ENCODE assay signal across 8 cellular contexts in genomic region chr14:60648169-60648933, GRCh38. TPM values are rescaled to one million over a fixed set of nuclear protein-coding genes. Genes with fewer than 3 reads are reported as not detected.
DNase-seq lines count a peak whose midpoint lies in the region; ATAC-seq, FAIRE-seq and TF ChIP-seq lines count a peak whose summit lies in the region.

No MANE protein-coding gene starts in this region.

- H3K27me3 Mint-ChIP-seq in GM23338 (ENCODE audit: insufficient read depth, low read depth, poor library complexity) (peaks cover 99% of the 10 kb centered on the region), astrocyte (ENCODE audit: low read depth, unreplicated experiment) (peaks cover 90% of the 10 kb centered on the region)

- peaks cover 30% of the 10 kb centered on the region for H3K4me1 ChIP-seq in A673 (ENCODE audit: insufficient read depth, low read length, poor library complexity, severe bottlenecking)
- H3K4me1 ChIP-seq in GM23338 (ENCODE audit: insufficient read depth) = peaks cover 84% of the 10 kb centered on the region
- H3K4me1 ChIP-seq in astrocyte (ENCODE audit: insufficient read depth, low read length) = peaks cover 9% of the 10 kb centered on the region
- H3K4me1 ChIP-seq in aorta (ENCODE audit: control insufficient read depth in 1 of 2, insufficient read depth in 2 of 2, low read length in 2 of 2) = no peaks in the 10 kb centered on the region

- peaks cover 27% of the 10 kb centered on the region for H3F3A ChIP-seq in GM23338 (replicated peaks; ENCODE audit: low read depth)

- H3K9me2 ChIP-seq in GM23338 (ENCODE audit: insufficient read depth) = no peaks in the 10 kb centered on the region

- peaks cover 17% of the 10 kb centered on the region for H4K20me1 ChIP-seq in GM23338 (replicated peaks; ENCODE audit: insufficient read depth)
- peaks cover 15% of the 10 kb centered on the region for H4K20me1 ChIP-seq in astrocyte (ENCODE audit: insufficient read depth, low read length)

- H3K36me3 ChIP-seq in A673 (ENCODE audit: insufficient read depth, low read length, poor library complexity, severe bottlenecking) (peaks cover 12% of the 10 kb centered on the region), GM23338 (ENCODE audit: insufficient read depth) (no peaks in the 10 kb centered on the region), astrocyte (ENCODE audit: insufficient read depth, low read length) (no peaks in the 10 kb centered on the region), aorta (ENCODE audit: control insufficient read depth in 1 of 2, insufficient read depth in 2 of 2, low read length in 1 of 2) (no peaks in the 10 kb centered on the region)

- TF ChIP-seq CTCF in A673 (conservative IDR thresholded peaks at IDR 0.05; ENCODE audit: low read depth, low read length) (0 out of 2 replicates have a peak, but pooled peaks have one; percentile 15), GM23338 (conservative IDR thresholded peaks at IDR 0.05; ENCODE audit: low read depth in 2 of 2) (no peak), astrocyte (IDR thresholded peaks at IDR 0.05; ENCODE audit: insufficient read depth, low read depth, low read length) (no peak), lower leg skin (IDR thresholded peaks at IDR 0.05) (no peak)

- ATAC-seq in GM23338 (peak; percentile 2), aorta (ENCODE audit: low FRiP score) (peak; percentile 61), HG03457 (IDR thresholded peaks at IDR 0.05; ENCODE audit: unreplicated experiment) (no peak), HG03442 (IDR thresholded peaks at IDR 0.05; ENCODE audit: unreplicated experiment) (no peak)

- intact Hi-C loops in A673 (cut with micrococcal nuclease; ENCODE audit: unreplicated experiment) = loop anchor here (2.0 kb wide), 2 partner anchors 74 to 380 kb away; no protein-coding TSS in a partner anchor
- intact Hi-C loops in lower leg skin (cut with DNase I; ENCODE audit: low total_unique reads) = no loop called here
- intact Hi-C loops in aorta (cut with DNase I) = no loop called here

- H3K9me3 Mint-ChIP-seq in GM23338 = peaks cover 3% of the 10 kb centered on the region; the same call in 1 of the 3 replicates
- H3K9me3 Mint-ChIP-seq in astrocyte (ENCODE audit: unreplicated experiment) = peaks cover 5% of the 10 kb centered on the region

- H3K9ac ChIP-seq in astrocyte (ENCODE audit: low read length) = peak overlapping the region; percentile 82

- H3K4me3 ChIP-seq in A673 (ENCODE audit: low read depth, low read length, poor library complexity, severe bottlenecking) = peak overlapping the region; percentile 78
- H3K4me3 ChIP-seq in GM23338 = peak overlapping the region; percentile 64
- peak overlapping the region; percentile 69 for H3K4me3 ChIP-seq in astrocyte (ENCODE audit: insufficient read depth, low read depth, low read length)
- H3K4me3 ChIP-seq in lower leg skin (ENCODE audit: low read depth, poor library complexity, severe bottlenecking) = peak overlapping the region; percentile 23
- peak overlapping the region in 1 of 2 donors; percentile 8 for H3K4me3 ChIP-seq in aorta (ENCODE audit: low read length in 2 of 2)

- H3K36me3 Mint-ChIP-seq in GM23338 (ENCODE audit: low read depth) (no peaks in the 10 kb centered on the region; the same call in 2 of the 3 replicates), astrocyte (ENCODE audit: low read depth, unreplicated experiment) (peaks cover 3% of the 10 kb centered on the region)

- 3 to 4% methylated on average over 13 to 59 of the region's 63 CpGs for WGBS in lower leg skin, 2 donors
- 3% methylated on average over 61 to 63 of the region's 63 CpGs for WGBS in aorta, 2 donors

- no peaks in the 10 kb centered on the region for H3K27me3 ChIP-seq in A673 (replicated peaks; ENCODE audit: insufficient read depth, low read depth, low read length, poor library complexity)
- peaks cover 100% of the 10 kb centered on the region for H3K27me3 ChIP-seq in GM23338 (ENCODE audit: insufficient read depth)
- peaks cover 82% of the 10 kb centered on the region for H3K27me3 ChIP-seq in astrocyte (ENCODE audit: insufficient read depth, low read length)
- H3K27me3 ChIP-seq in aorta (ENCODE audit: control insufficient read depth in 1 of 2, insufficient read depth in 2 of 2, low read length in 1 of 2) = peaks cover 0 to 1% of the 10 kb centered on the region in 2 donors

- H3K9me3 ChIP-seq in A673 (ENCODE audit: low read depth, low read length, poor library complexity, severe bottlenecking) (no peaks in the 10 kb centered on the region), astrocyte (ENCODE audit: insufficient read depth, low read depth, low read length) (no peaks in the 10 kb centered on the region), aorta (ENCODE audit: control insufficient read depth, low read length) (no peaks in the 10 kb centered on the region)

- BruUV-seq in A673 (replicated peaks; lab: Mats Ljungman, UMichigan) = no TSS peak

- TF ChIP-seq POLR2A in lower leg skin (IDR thresholded peaks at IDR 0.05) = no peak

- peak overlapping the region; percentile 65 for H3K4me3 Mint-ChIP-seq in GM23338
- peak overlapping the region; percentile 54 for H3K4me3 Mint-ChIP-seq in astrocyte (ENCODE audit: unreplicated experiment)

- H3K27ac ChIP-seq in A673 (ENCODE audit: low read depth, low read length, poor library complexity, severe bottlenecking) (peak overlapping the region; percentile 78), GM23338 (ENCODE audit: low read depth) (no peak overlapping the region), astrocyte (ENCODE audit: low read depth, low read length) (peak overlapping the region; percentile 50), aorta (ENCODE audit: low read depth in 1 of 2, low read length in 2 of 2) (no peak overlapping the region)

- DNase-seq in A673 (ENCODE audit: low spot score) (peak; percentile 42), GM23338 (ENCODE audit: low spot score) (peak; percentile 45), astrocyte (ENCODE audit: low read depth) (no peak), lower leg skin (ENCODE audit: low spot score in 2 of 2) (no peak), aorta (peak in 1 of 2 donors; percentile 85), NCI-H1436 treated with DMSO at 0.1 percent for 48 hours (lab: John Stamatoyannopoulos, UW) (no peak)

- peak overlapping the region; percentile 80 for H3K4me2 ChIP-seq in GM23338
- peak overlapping the region; percentile 91 for H3K4me2 ChIP-seq in astrocyte (ENCODE audit: low read length)

- H2AFZ ChIP-seq in GM23338 (peak overlapping the region; percentile 87), astrocyte (ENCODE audit: low read depth, low read length) (peak overlapping the region; percentile 64)

- H3K4me1 Mint-ChIP-seq in GM23338 = peaks cover 70% of the 10 kb centered on the region
- H3K4me1 Mint-ChIP-seq in astrocyte (ENCODE audit: low read depth, unreplicated experiment) = peaks cover under 1% of the 10 kb centered on the region

- POLR2A ChIA-PET in A673 (lab: Charles Lee; ENCODE audit: low non-redundant PET) = no interaction called here

- H3K27ac Mint-ChIP-seq in GM23338 (no peak overlapping the region), astrocyte (ENCODE audit: unreplicated experiment) (no peak overlapping the region)

- no peaks in the 10 kb centered on the region for H3K79me2 ChIP-seq in GM23338 (replicated peaks; ENCODE audit: insufficient read depth)
- peaks cover 40% of the 10 kb centered on the region for H3K79me2 ChIP-seq in astrocyte (ENCODE audit: insufficient read depth, low read length)

- FAIRE-seq in astrocyte (lab: Jason Lieb, UNC) = no peak

- CTCF ChIA-PET in A673 (lab: Charles Lee) = no interaction called here

TF ChIP-seq in GM23338, 12 proteins besides CTCF, POLR2A, EP300 and RAD21 (continues in another document):
- TF ChIP-seq NANOG (IDR thresholded peaks at IDR 0.05; ENCODE audit: borderline replicate concordance) (no peak), JUNB (IDR thresholded peaks at IDR 0.05; ENCODE audit: unreplicated experiment) (no peak), EZH2 (IDR thresholded peaks at IDR 0.05; ENCODE audit: low read depth, unreplicated experiment) (peak; percentile 98)

RNA-seq across cellular contexts. Expression of gene SIX1, which starts 0.9 kb away (rescaled TPM):
- total RNA-seq in A673 (2021) = 24.0 and 25.0 TPM in 2 replicates
- 0.35 and 0.78 TPM in 2 replicates for total RNA-seq in GM23338 (2014; rRNA removed; shearing (Covaris generic))
- 0.66 and 0.71 TPM in 2 replicates for polyA plus RNA-seq in GM23338 (2016; fragmentation: Nextera tagmentation; extraction: Ambion mirVana)
- total RNA-seq in astrocyte = 0.07 and 0.20 TPM in 2 replicates
- 1 to 10 TPM in 2 of 4 donors, under 1 TPM in 1, not detected in 1; 0.21 to 1.2 (median 1.0) TPM for total RNA-seq in lower leg skin
- 10 to 100 TPM in 1 of 2 donors, 1 to 10 TPM in 1; 2.2 to 10.6 TPM for total RNA-seq in aorta
- 1 to 10 TPM in 1 of 2 donors, under 1 TPM in 1; 0.10 to 1.5 TPM for polyA plus RNA-seq in aorta

Comparison
In these comparisons a context has a peak if more than half of its experiments do, and no peak if none do; other contexts are left out.
1. DNase-seq: peak in A673 (single experiment) and GM23338 (single experiment); none in astrocyte (single experiment), lower leg skin (0 of 2) and NCI-H1436 treated with DMSO at 0.1 percent for 48 hours (single experiment).
2. H3K27ac ChIP-seq: peak in A673 (single experiment) and astrocyte (single experiment); none in GM23338 (single experiment) and aorta (0 of 2).
3. ATAC-seq: peak in GM23338 (single experiment) and aorta (single experiment); none in HG03457 (single experiment) and HG03442 (single experiment).